Comparison of ENCODE assay signal across 22 cellular contexts in the genomic region with DNA sequence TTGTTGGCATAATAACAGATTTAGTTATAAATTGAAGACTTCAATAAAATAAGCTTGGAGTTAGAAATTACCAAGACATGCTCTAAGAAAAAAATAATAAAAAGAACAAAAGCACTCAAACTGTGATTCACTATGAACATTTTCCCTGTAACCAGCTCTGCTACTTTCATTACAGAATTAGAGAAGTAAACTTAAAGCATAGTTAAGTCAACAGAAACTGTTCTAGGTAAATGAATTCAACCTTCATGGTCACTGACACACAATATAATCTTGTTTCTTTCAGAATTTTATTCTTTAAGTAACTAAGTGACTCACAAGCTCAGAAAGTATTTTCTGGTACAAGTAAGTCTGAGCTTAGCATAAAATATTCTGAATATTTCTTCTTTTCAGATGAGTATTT.
"Had no signal": no experiment of that assay in that cellular context is flagged by ENCODE, and none has a peak within 500 bp of the region (broad histone marks: within the 10 kb centered on the region; RNA-seq: fewer than 3 reads in every experiment).

No MANE protein-coding gene starts in this region.

- ATAC-seq: activated CD8-positive, alpha-beta T cell treated with anti-CD3 and anti-CD28 coated beads, Interleukin-2, amount 10 ng/mL, durations not matched to agents 7 days and 5 days; activated naive CD4-positive, alpha-beta T cell treated with anti-CD3 and anti-CD28 coated beads, Interleukin-2, amount 50 U/mL, for 72 hours; psoas muscle; right cardiac atrium had no signal

- H3K4me1 Mint-ChIP-seq: memory B cell had no signal

- H3K27me3 ChIP-seq: adrenal gland, ascending aorta, neutrophil, ovary, tibial artery had no signal

- H3K27ac ChIP-seq: adrenal gland, ascending aorta, neutrophil, ovary, psoas muscle, tibial artery, VCaP had no signal

- DNase-seq: activated CD4-positive, alpha-beta T cell treated with anti-CD3 and anti-CD28 coated beads, Interleukin-2, amount 50 U/mL, for 1 hour; activated CD4-positive, CD25-positive, alpha-beta regulatory T cell treated with anti-CD3 and anti-CD28 coated beads, Interleukin-2, amount 50 U/mL, for 72 hours; activated CD8-positive, alpha-beta T cell treated with anti-CD3 and anti-CD28 coated beads, Interleukin-2, amount 10 ng/mL, durations not matched to agents 7 days and 5 days; adrenal gland; cortex of kidney; endodermal cell; erythroblast; glutamatergic neuron; hippocampal formation; ovary; psoas muscle; right cardiac atrium; stimulated activated CD4-positive, alpha-beta T cell treated with anti-CD3 and anti-CD28 coated beads, Interleukin-4, amount 100 ng/mL, for 4 hours; tibial artery had no signal

- H3K36me3 ChIP-seq: adrenal gland, ascending aorta, neutrophil, ovary, tibial artery had no signal

- H3K4me3 Mint-ChIP-seq: activated CD8-positive, alpha-beta T cell treated with anti-CD3 and anti-CD28 coated beads, Interleukin-2, amount 10 ng/mL, durations not matched to agents 7 days and 5 days; endodermal cell; memory B cell; nephron; stimulated activated naive CD8-positive, alpha-beta T cell treated with anti-CD3 and anti-CD28 coated beads, Interleukin-15, Interleukin-2, amounts not matched to agents 100 ng/mL and 50 ng/mL, for 24 hours; T-helper 2 cell treated with Interferon-gamma antibody and Interleukin-4, amounts not matched to agents 5 μg/mL and 100 μg/mL, for 36 hours had no signal

- H3K4me3 ChIP-seq: adrenal gland, ascending aorta, ovary, psoas muscle, tibial artery had no signal

- H3K27ac Mint-ChIP-seq: activated CD8-positive, alpha-beta T cell treated with anti-CD3 and anti-CD28 coated beads, Interleukin-2, amount 10 ng/mL, durations not matched to agents 7 days and 5 days; activated naive CD4-positive, alpha-beta T cell treated with anti-CD3 and anti-CD28 coated beads, Interleukin-2, amount 50 U/mL, for 72 hours; endodermal cell; memory B cell; nephron; stimulated activated naive CD8-positive, alpha-beta T cell treated with anti-CD3 and anti-CD28 coated beads, Interleukin-15, Interleukin-2, amounts not matched to agents 100 ng/mL and 50 ng/mL, for 24 hours; T-helper 2 cell treated with Interferon-gamma antibody and Interleukin-4, amounts not matched to agents 5 μg/mL and 100 μg/mL, for 36 hours had no signal

- H3K27me3 Mint-ChIP-seq: memory B cell had no signal

- H3K9me3 ChIP-seq: adrenal gland, ascending aorta, neutrophil, ovary, psoas muscle, tibial artery had no signal

- H3K9me3 Mint-ChIP-seq: activated naive CD4-positive, alpha-beta T cell treated with anti-CD3 and anti-CD28 coated beads, Interleukin-2, amount 50 U/mL, for 72 hours; nephron; stimulated activated naive CD8-positive, alpha-beta T cell treated with anti-CD3 and anti-CD28 coated beads, Interleukin-15, Interleukin-2, amounts not matched to agents 100 ng/mL and 50 ng/mL, for 24 hours; T-helper 2 cell treated with Interferon-gamma antibody and Interleukin-4, amounts not matched to agents 5 μg/mL and 100 μg/mL, for 36 hours had no signal

- H3K4me1 ChIP-seq: adrenal gland, ascending aorta, psoas muscle, tibial artery had no signal

- H3K36me3 Mint-ChIP-seq: activated naive CD4-positive, alpha-beta T cell treated with anti-CD3 and anti-CD28 coated beads, Interleukin-2, amount 50 U/mL, for 72 hours; memory B cell had no signal
